8 cellular contexts compared by ENCODE assay signal in the genomic region with DNA sequence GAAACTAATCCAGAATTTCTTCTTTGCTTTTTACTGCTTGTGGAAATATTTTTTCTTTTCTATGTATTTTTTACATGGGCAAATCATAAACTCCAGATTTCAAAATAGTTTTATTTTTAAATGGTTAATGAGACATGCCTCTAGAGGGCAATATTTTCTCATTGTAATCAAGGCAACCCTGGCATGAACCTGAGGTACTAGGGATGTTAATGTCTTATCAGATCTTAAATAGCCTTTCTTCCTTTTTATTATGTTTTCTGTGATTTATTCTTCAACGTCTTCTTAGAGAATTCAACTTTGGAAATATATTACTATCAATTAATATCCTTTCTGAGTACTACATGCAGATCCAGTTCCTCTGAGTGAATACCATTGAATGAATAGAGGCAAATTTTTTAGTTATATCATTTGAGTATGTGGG.
DNase-seq lines count a peak whose midpoint lies in the region; ATAC-seq, FAIRE-seq and TF ChIP-seq lines count a peak whose summit lies in the region.

No MANE protein-coding gene starts in this region.

- H3K27ac Mint-ChIP-seq in activated CD8-positive, alpha-beta T cell treated with anti-CD3 and anti-CD28 coated beads, Interleukin-2, amount 10 ng/mL, durations not matched to agents 7 days and 5 days = no peak overlapping the region

- TF ChIP-seq CTCF in kidney (IDR thresholded peaks at IDR 0.05; ENCODE audit: borderline replicate concordance, extremely low read depth, insufficient read depth) = peak; percentile 51

- no peak overlapping the region for H3K27ac ChIP-seq in kidney (ENCODE audit: low read depth in 2 of 2, low read length in 2 of 2)

- H3K4me3 Mint-ChIP-seq in activated CD8-positive, alpha-beta T cell treated with anti-CD3 and anti-CD28 coated beads, Interleukin-2, amount 10 ng/mL, durations not matched to agents 7 days and 5 days = no peak overlapping the region

- no peak overlapping the region for H3K9ac ChIP-seq in kidney (ENCODE audit: low read length in 2 of 2)

- H3K4me3 ChIP-seq in kidney (ENCODE audit: low read length in 2 of 2) = no peak overlapping the region

- H3K9me3 ChIP-seq in kidney (ENCODE audit: control insufficient read depth in 1 of 2, low read length in 2 of 2) = no peaks in the 10 kb centered on the region

- peak; percentile 97 for FAIRE-seq in kidney (lab: Jason Lieb, UNC)

- peaks cover 2 to 5% of the 10 kb centered on the region in 2 donors for H3K4me1 ChIP-seq in kidney (ENCODE audit: control insufficient read depth in 1 of 2, insufficient read depth in 1 of 2, low read depth in 1 of 2, low read length in 2 of 2)

- no peaks in the 10 kb centered on the region for H3K9me3 Mint-ChIP-seq in activated CD8-positive, alpha-beta T cell treated with anti-CD3 and anti-CD28 coated beads, Interleukin-2, amount 10 ng/mL, durations not matched to agents 7 days and 5 days (ENCODE audit: insufficient read depth)

- POLR2A ChIA-PET in activated CD8-positive, alpha-beta T cell treated with anti-CD3 and anti-CD28 coated beads, Interleukin-2, amount 10 ng/mL, durations not matched to agents 7 days and 5 days (lab: Charles Lee) = no interaction called here

- H3K4me1 Mint-ChIP-seq in activated CD8-positive, alpha-beta T cell treated with anti-CD3 and anti-CD28 coated beads, Interleukin-2, amount 10 ng/mL, durations not matched to agents 7 days and 5 days (ENCODE audit: low read depth) = peaks cover 6% of the 10 kb centered on the region

- intact Hi-C loops in kidney (cut with DNase I) = loop anchor here (5.0 kb wide), 1 partner anchor 400 kb away; no protein-coding TSS in a partner anchor

- no peaks in the 10 kb centered on the region for H3K36me3 ChIP-seq in kidney (ENCODE audit: control insufficient read depth in 1 of 2, insufficient read depth in 2 of 2, low read length in 2 of 2)

- DNase-seq in NCI-H524 (lab: John Stamatoyannopoulos, UW) (peak; percentile 17 to 71), NCI-H524 treated with DMSO at 0.1 percent for 48 hours (lab: John Stamatoyannopoulos, UW) (no peak), NCI-H1092 (lab: John Stamatoyannopoulos, UW) (peak; percentile 28), kidney (no peak), 8988T (no peak)
- peak; percentile 26 for DNase-seq in activated CD8-positive, alpha-beta T cell treated with anti-CD3 and anti-CD28 coated beads, Interleukin-2, amount 10 ng/mL, durations not matched to agents 7 days and 5 days
- no peak for DNase-seq in activated CD8-positive, alpha-beta memory T cell treated with anti-CD3 and anti-CD28 coated beads, Interleukin-2, amount 50 U/mL, for 4 hours

- no peaks in the 10 kb centered on the region for H3K36me3 Mint-ChIP-seq in activated CD8-positive, alpha-beta T cell treated with anti-CD3 and anti-CD28 coated beads, Interleukin-2, amount 10 ng/mL, durations not matched to agents 7 days and 5 days (ENCODE audit: low read depth)

- H3K27me3 Mint-ChIP-seq in activated CD8-positive, alpha-beta T cell treated with anti-CD3 and anti-CD28 coated beads, Interleukin-2, amount 10 ng/mL, durations not matched to agents 7 days and 5 days (ENCODE audit: low read depth) = peaks cover 2% of the 10 kb centered on the region

- no peak for ATAC-seq in activated CD8-positive, alpha-beta T cell treated with anti-CD3 and anti-CD28 coated beads, Interleukin-2, amount 10 ng/mL, durations not matched to agents 7 days and 5 days
- ATAC-seq in HG02623 (IDR thresholded peaks at IDR 0.05; ENCODE audit: unreplicated experiment) = no peak

- CTCF ChIA-PET in activated CD8-positive, alpha-beta T cell treated with anti-CD3 and anti-CD28 coated beads, Interleukin-2, amount 10 ng/mL, durations not matched to agents 7 days and 5 days (lab: Charles Lee) = interaction anchor here (2.2 kb wide), 1 partner anchor 357 kb away, joined by 18 read pairs; no protein-coding TSS in a partner anchor

Comparison
In these comparisons a context has a peak if more than half of its experiments do, and no peak if none do; other contexts are left out.
1. DNase-seq: peak in NCI-H524 (2 of 2), NCI-H1092 (single experiment) and activated CD8-positive, alpha-beta T cell treated with anti-CD3 and anti-CD28 coated beads, Interleukin-2, amount 10 ng/mL, durations not matched to agents 7 days and 5 days (single experiment); none in NCI-H524 treated with DMSO at 0.1 percent for 48 hours (single experiment), kidney (single experiment), activated CD8-positive, alpha-beta memory T cell treated with anti-CD3 and anti-CD28 coated beads, Interleukin-2, amount 50 U/mL, for 4 hours (single experiment) and 8988T (single experiment).